20 cellular contexts compared by ENCODE assay signal in genomic region chr1:116434849-116435248, GRCh38.
"Had no signal": no experiment of that assay in that cellular context is flagged by ENCODE, and none has a peak within 500 bp of the region (broad histone marks: within the 10 kb centered on the region; RNA-seq: fewer than 3 reads in every experiment).

No MANE protein-coding gene starts in this region.

- H3K36me3 ChIP-seq: heart right ventricle, spleen, thyroid gland, upper lobe of left lung, uterus had no signal

- H3K4me3 ChIP-seq: heart right ventricle, spleen, thyroid gland, upper lobe of left lung, uterus had no signal

- H3K27ac ChIP-seq: parathyroid adenoma, spleen, thyroid gland, upper lobe of left lung, uterus had no signal

- H3K27me3 ChIP-seq: heart right ventricle, spleen, thyroid gland, upper lobe of left lung, uterus had no signal

- H3K36me3 Mint-ChIP-seq: naive thymus-derived CD4-positive, alpha-beta T cell; stimulated activated naive B cell treated with anti-CD40 and anti-IgM and Interleukin-4, amounts not matched to agents 10 μg/mL and 1 μg/mL and 100 μg/mL, for 72 hours had no signal

- H3K4me3 Mint-ChIP-seq: naive thymus-derived CD4-positive, alpha-beta T cell; nephron progenitor cell; stimulated activated naive B cell treated with anti-CD40 and anti-IgM and Interleukin-4, amounts not matched to agents 10 μg/mL and 1 μg/mL and 100 μg/mL, for 72 hours; stimulated activated naive CD8-positive, alpha-beta T cell treated with anti-CD3 and anti-CD28 coated beads, Interleukin-15, amount 100 ng/mL, for 72 hours had no signal

- H3K9me3 ChIP-seq: spleen, thyroid gland, upper lobe of left lung, uterus had no signal

- DNase-seq: cortex of kidney; effector memory CD4-positive, alpha-beta T cell; heart right ventricle; islet precursor cell; mammary epithelial cell; nephron progenitor cell; spleen; stimulated activated CD4-positive, alpha-beta T cell treated with anti-CD3 and anti-CD28 coated beads, Interleukin-15, amount 100 ng/mL, for 24 hours; stimulated activated CD4-positive, alpha-beta T cell treated with anti-CD3 and anti-CD28 coated beads, Interleukin-1b, Interleukin-23, amount 100 ng/mL, for 48 hours; stimulated activated CD4-positive, alpha-beta T cell treated with anti-CD3 and anti-CD28 coated beads, Interleukin-4, amount 100 ng/mL, for 4 hours; stimulated activated naive B cell treated with anti-CD40 and anti-IgM and Interleukin-4, amounts not matched to agents 10 μg/mL and 1 μg/mL and 100 μg/mL, for 72 hours; stimulated activated naive CD8-positive, alpha-beta T cell treated with anti-CD3 and anti-CD28 coated beads, Interleukin-15, amount 100 ng/mL, for 72 hours; thyroid gland; upper lobe of left lung; uterus had no signal

- ATAC-seq: esophagus mucosa; heart right ventricle; left lobe of liver; naive thymus-derived CD4-positive, alpha-beta T cell; sciatic nerve; stimulated activated naive B cell treated with anti-CD40 and anti-IgM and Interleukin-4, amounts not matched to agents 10 μg/mL and 1 μg/mL and 100 μg/mL, for 72 hours; stimulated activated naive CD8-positive, alpha-beta T cell treated with anti-CD3 and anti-CD28 coated beads, Interleukin-15, amount 100 ng/mL, for 72 hours had no signal

- H3K4me1 ChIP-seq: spleen, upper lobe of left lung, uterus had no signal

- H3K79me2 ChIP-seq: parathyroid adenoma had no signal

- H3K27ac Mint-ChIP-seq: naive thymus-derived CD4-positive, alpha-beta T cell; nephron progenitor cell; stimulated activated naive B cell treated with anti-CD40 and anti-IgM and Interleukin-4, amounts not matched to agents 10 μg/mL and 1 μg/mL and 100 μg/mL, for 72 hours; stimulated activated naive CD8-positive, alpha-beta T cell treated with anti-CD3 and anti-CD28 coated beads, Interleukin-15, amount 100 ng/mL, for 72 hours had no signal

- H3K4me1 Mint-ChIP-seq: naive thymus-derived CD4-positive, alpha-beta T cell; stimulated activated naive B cell treated with anti-CD40 and anti-IgM and Interleukin-4, amounts not matched to agents 10 μg/mL and 1 μg/mL and 100 μg/mL, for 72 hours; stimulated activated naive CD8-positive, alpha-beta T cell treated with anti-CD3 and anti-CD28 coated beads, Interleukin-15, amount 100 ng/mL, for 72 hours had no signal
